ENCODE assay signal across 1 cellular context in the genomic region with DNA sequence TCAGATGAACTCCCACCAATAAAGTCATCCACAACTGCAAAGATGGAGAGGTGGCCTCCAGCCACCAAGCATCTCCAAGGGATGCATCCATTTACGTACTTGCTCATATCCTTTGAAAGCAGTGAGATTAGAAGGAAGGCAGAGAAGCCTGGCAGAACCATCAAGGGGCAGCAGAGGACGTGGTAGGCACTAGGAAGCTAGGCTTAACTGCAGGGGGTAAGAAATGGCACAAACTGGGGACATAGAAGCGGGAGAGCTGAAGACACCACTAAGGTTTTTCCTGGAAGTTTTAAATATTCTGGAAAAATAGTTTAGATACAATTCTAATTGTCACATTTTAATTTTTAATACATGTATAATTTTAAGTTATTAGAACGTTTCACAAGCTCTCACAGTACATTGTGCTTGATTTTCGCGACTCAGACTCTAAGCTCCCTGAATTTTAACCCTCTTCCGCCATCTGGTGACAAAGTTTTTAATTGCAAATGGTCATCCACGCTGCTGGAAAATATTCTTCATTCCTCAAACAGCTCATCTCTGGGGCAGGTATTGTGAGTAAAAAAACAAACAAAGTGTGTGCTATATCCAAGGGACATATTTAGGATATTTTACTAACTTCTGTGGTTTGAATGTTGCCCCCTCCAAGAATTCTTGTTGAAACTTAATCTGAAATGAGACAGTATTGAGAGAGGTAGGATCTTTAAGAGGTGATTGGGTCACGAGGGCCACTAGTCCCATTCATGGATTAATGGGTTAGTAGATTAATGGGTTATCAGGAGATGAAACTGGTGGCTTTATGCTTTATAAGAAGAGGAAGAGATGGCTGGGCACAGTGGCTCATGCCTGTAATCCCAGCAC.
TF ChIP-seq lines count a peak whose summit lies in the region.

No MANE protein-coding gene starts in this region.

TF ChIP-seq in WTC11, 78 proteins besides CTCF, POLR2A, EP300 and RAD21 (continued from another document):
- TF ChIP-seq, protein P1, sequence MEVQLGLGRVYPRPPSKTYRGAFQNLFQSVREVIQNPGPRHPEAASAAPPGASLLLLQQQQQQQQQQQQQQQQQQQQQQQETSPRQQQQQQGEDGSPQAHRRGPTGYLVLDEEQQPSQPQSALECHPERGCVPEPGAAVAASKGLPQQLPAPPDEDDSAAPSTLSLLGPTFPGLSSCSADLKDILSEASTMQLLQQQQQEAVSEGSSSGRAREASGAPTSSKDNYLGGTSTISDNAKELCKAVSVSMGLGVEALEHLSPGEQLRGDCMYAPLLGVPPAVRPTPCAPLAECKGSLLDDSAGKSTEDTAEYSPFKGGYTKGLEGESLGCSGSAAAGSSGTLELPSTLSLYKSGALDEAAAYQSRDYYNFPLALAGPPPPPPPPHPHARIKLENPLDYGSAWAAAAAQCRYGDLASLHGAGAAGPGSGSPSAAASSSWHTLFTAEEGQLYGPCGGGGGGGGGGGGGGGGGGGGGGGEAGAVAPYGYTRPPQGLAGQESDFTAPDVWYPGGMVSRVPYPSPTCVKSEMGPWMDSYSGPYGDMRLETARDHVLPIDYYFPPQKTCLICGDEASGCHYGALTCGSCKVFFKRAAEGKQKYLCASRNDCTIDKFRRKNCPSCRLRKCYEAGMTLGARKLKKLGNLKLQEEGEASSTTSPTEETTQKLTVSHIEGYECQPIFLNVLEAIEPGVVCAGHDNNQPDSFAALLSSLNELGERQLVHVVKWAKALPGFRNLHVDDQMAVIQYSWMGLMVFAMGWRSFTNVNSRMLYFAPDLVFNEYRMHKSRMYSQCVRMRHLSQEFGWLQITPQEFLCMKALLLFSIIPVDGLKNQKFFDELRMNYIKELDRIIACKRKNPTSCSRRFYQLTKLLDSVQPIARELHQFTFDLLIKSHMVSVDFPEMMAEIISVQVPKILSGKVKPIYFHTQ (CRISPR knock-in tag; IDR thresholded peaks at IDR 0.05): no peak
- no peak for TF ChIP-seq CBFB (CRISPR knock-in tag; IDR thresholded peaks at IDR 0.05; ENCODE audit: low read depth)
- no peak for TF ChIP-seq ZBTB21 (CRISPR knock-in tag; IDR thresholded peaks at IDR 0.05; ENCODE audit: borderline replicate concordance)
- TF ChIP-seq IRF2 (CRISPR knock-in tag; IDR thresholded peaks at IDR 0.05; ENCODE audit: borderline replicate concordance, low read depth): no peak
- TF ChIP-seq, protein P2, sequence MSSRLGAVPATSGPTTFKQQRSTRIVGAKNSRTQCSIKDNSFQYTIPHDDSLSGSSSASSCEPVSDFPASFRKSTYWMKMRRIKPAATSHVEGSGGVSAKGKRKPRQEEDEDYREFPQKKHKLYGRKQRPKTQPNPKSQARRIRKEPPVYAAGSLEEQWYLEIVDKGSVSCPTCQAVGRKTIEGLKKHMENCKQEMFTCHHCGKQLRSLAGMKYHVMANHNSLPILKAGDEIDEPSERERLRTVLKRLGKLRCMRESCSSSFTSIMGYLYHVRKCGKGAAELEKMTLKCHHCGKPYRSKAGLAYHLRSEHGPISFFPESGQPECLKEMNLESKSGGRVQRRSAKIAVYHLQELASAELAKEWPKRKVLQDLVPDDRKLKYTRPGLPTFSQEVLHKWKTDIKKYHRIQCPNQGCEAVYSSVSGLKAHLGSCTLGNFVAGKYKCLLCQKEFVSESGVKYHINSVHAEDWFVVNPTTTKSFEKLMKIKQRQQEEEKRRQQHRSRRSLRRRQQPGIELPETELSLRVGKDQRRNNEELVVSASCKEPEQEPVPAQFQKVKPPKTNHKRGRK (CRISPR knock-in tag; IDR thresholded peaks at IDR 0.05; ENCODE audit: borderline replicate concordance): no peak
- TF ChIP-seq NR3C1 (CRISPR knock-in tag; conservative IDR thresholded peaks at IDR 0.05; ENCODE audit: low read depth): no peak
- TF ChIP-seq, protein P3, sequence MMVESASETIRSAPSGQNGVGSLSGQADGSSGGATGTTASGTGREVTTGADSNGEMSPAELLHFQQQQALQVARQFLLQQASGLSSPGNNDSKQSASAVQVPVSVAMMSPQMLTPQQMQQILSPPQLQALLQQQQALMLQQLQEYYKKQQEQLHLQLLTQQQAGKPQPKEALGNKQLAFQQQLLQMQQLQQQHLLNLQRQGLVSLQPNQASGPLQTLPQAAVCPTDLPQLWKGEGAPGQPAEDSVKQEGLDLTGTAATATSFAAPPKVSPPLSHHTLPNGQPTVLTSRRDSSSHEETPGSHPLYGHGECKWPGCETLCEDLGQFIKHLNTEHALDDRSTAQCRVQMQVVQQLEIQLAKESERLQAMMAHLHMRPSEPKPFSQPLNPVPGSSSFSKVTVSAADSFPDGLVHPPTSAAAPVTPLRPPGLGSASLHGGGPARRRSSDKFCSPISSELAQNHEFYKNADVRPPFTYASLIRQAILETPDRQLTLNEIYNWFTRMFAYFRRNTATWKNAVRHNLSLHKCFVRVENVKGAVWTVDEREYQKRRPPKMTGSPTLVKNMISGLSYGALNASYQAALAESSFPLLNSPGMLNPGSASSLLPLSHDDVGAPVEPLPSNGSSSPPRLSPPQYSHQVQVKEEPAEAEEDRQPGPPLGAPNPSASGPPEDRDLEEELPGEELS (CRISPR knock-in tag; IDR thresholded peaks at IDR 0.05): no peak
- TF ChIP-seq, protein P4, sequence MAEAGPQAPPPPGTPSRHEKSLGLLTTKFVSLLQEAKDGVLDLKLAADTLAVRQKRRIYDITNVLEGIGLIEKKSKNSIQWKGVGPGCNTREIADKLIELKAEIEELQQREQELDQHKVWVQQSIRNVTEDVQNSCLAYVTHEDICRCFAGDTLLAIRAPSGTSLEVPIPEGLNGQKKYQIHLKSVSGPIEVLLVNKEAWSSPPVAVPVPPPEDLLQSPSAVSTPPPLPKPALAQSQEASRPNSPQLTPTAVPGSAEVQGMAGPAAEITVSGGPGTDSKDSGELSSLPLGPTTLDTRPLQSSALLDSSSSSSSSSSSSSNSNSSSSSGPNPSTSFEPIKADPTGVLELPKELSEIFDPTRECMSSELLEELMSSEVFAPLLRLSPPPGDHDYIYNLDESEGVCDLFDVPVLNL (CRISPR knock-in tag; IDR thresholded peaks at IDR 0.05; ENCODE audit: borderline replicate concordance, low read depth): no peak
- no peak for TF ChIP-seq ZNF121 (CRISPR knock-in tag; IDR thresholded peaks at IDR 0.05)
- TF ChIP-seq, protein P5, sequence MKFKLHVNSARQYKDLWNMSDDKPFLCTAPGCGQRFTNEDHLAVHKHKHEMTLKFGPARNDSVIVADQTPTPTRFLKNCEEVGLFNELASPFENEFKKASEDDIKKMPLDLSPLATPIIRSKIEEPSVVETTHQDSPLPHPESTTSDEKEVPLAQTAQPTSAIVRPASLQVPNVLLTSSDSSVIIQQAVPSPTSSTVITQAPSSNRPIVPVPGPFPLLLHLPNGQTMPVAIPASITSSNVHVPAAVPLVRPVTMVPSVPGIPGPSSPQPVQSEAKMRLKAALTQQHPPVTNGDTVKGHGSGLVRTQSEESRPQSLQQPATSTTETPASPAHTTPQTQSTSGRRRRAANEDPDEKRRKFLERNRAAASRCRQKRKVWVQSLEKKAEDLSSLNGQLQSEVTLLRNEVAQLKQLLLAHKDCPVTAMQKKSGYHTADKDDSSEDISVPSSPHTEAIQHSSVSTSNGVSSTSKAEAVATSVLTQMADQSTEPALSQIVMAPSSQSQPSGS (CRISPR knock-in tag; IDR thresholded peaks at IDR 0.05; ENCODE audit: borderline replicate concordance, low read depth): no peak
- no peak for TF ChIP-seq PRRX2 (CRISPR knock-in tag; IDR thresholded peaks at IDR 0.05)
TF ChIP-seq in WTC11: peak in this region for 0.
